ENCODE assay signal across 8 cellular contexts in the genomic region with DNA sequence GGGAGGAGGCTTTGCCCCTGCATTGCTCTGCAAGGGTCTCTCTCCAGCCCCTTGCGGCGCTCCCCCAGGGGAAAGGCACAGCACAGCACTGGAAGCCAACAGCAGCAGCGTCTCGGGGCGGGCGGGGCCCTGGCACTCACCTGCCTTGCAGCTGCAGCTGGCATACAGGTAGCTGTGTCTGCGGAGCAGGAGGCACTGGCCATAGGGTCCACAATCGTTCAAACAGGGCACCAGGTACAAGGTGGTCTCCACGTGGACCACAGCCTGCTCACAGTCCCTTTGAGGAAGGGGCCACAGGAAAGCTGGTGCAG.
"Had no signal": no experiment of that assay in that cellular context is flagged by ENCODE, and none has a peak within 500 bp of the region (broad histone marks: within the 10 kb centered on the region; RNA-seq: fewer than 3 reads in every experiment).

No MANE protein-coding gene starts in this region.

- ATAC-seq: GM12878 had no signal

- H3K4me3 ChIP-seq: GM12878 had no signal

- FAIRE-seq: G401.6, GM12878, GM12891, GM12892, GM18507, GM19239 had no signal

- DNase-seq: GDM1, GF-D8 had no signal
